Comparison of ENCODE assay signal across 13 cellular contexts in the genomic region with DNA sequence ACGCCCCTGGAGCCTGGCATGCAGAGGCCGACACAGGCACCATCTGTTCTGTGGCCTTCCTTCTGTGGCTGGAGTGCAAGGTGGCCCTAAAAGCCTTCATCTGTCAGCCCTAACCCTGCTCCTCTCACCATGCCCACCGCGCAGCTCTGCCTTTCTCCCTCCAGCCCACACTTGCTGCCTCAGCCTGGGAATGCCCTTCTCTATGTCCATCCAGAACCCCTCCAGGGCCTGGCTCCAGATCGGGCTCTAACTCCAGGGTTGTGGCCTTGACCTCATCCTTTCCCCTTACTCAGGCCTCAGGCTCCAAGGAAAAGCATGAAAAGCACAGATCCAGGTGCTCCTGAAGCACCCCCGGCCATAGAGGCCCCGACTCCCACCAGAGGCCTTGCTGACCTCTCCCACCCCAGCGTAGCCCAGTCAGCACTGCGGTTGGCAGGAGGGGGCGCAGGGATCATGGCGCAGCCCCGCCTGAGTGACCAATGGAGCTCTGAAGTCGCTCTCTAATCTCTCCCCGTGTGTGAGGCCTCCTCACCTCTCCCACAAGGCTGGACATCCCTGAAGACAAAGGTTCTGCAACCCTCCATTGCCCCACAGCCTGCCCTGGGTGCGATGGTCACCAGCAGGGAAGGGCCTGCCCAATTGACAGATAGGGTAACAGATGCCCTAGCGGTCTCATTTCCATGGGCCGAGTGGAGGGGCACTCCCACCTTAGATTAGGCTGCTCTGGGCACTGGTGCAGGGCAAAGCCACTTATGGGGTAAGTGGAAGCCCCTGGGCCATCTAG. TPM values are rescaled to one million over a fixed set of nuclear protein-coding genes. Genes with fewer than 3 reads are reported as not detected.
DNase-seq lines count a peak whose midpoint lies in the region; ATAC-seq and TF ChIP-seq lines count a peak whose summit lies in the region.
"Had no signal": no experiment of that assay in that cellular context is flagged by ENCODE, and none has a peak within 500 bp of the region (broad histone marks: within the 10 kb centered on the region; RNA-seq: fewer than 3 reads in every experiment).

No MANE protein-coding gene starts in this region.

- peaks cover 85% of the 10 kb centered on the region for H3K4me1 ChIP-seq in suprapubic skin

- H3K9me3 ChIP-seq in suprapubic skin: no peaks in the 10 kb centered on the region

- peak overlapping the region; percentile 84 for H3K27ac ChIP-seq in suprapubic skin

- no peak for TF ChIP-seq POLR2A in suprapubic skin (IDR thresholded peaks at IDR 0.05)

- H3K4me1 Mint-ChIP-seq in WTC11: peaks cover 14% of the 10 kb centered on the region

- no peak overlapping the region for H3K4me3 ChIP-seq in suprapubic skin

- no peaks in the 10 kb centered on the region for H3K27me3 ChIP-seq in suprapubic skin

- H3K36me3 Mint-ChIP-seq in WTC11: no peaks in the 10 kb centered on the region
- H3K36me3 Mint-ChIP-seq: activated CD4-positive, alpha-beta memory T cell treated with anti-CD3 and anti-CD28 coated beads for 36 hours; activated naive CD8-positive, alpha-beta T cell treated with anti-CD3 and anti-CD28 coated beads for 36 hours had no signal

- peak overlapping the region; percentile 57; the same call in 1 of the 2 replicates for H3K27ac Mint-ChIP-seq in WTC11
- H3K27ac Mint-ChIP-seq: activated CD4-positive, alpha-beta memory T cell treated with anti-CD3 and anti-CD28 coated beads for 36 hours; activated naive CD8-positive, alpha-beta T cell treated with anti-CD3 and anti-CD28 coated beads for 36 hours; T-helper 2 cell treated with Interferon-gamma antibody and Interleukin-4, amounts not matched to agents 5 μg/mL and 100 μg/mL, for 36 hours had no signal

- CTCF ChIA-PET in WTC11 (lab: Charles Lee): interaction anchor here (0.6 to 2.2 kb wide), 5 partner anchors 9 to 88 kb away, joined by 3 to 8 read pairs (median 3); partner anchors contain the start of gene ZCCHC24

- no peak for ATAC-seq in WTC11
- no peak for ATAC-seq in HG03175 (IDR thresholded peaks at IDR 0.05; ENCODE audit: unreplicated experiment)

- no peak overlapping the region for H3K4me3 Mint-ChIP-seq in WTC11
- H3K4me3 Mint-ChIP-seq: activated CD4-positive, alpha-beta memory T cell treated with anti-CD3 and anti-CD28 coated beads for 36 hours; activated naive CD8-positive, alpha-beta T cell treated with anti-CD3 and anti-CD28 coated beads for 36 hours; T-helper 2 cell treated with Interferon-gamma antibody and Interleukin-4, amounts not matched to agents 5 μg/mL and 100 μg/mL, for 36 hours had no signal

- no peak for TF ChIP-seq EP300 in suprapubic skin (IDR thresholded peaks at IDR 0.05)

- DNase-seq in WTC11 (ENCODE audit: low spot score) (no peak), ecto neural progenitor cell (ENCODE audit: low spot score) (peak; percentile 45), myocyte (ENCODE audit: low read depth) (peak; percentile 34), suprapubic skin (ENCODE audit: low spot score in 2 of 2) (peak; percentile 60 to 73), NOMO-1 treated with DMSO at 0.1 percent for 48 hours (lab: John Stamatoyannopoulos, UW; ENCODE audit: unreplicated experiment) (no peak), NCI-H69 (lab: John Stamatoyannopoulos, UW) (no peak), NK-92 (lab: John Stamatoyannopoulos, UW; ENCODE audit: unreplicated experiment) (no peak)
- DNase-seq: activated CD4-positive, alpha-beta memory T cell treated with anti-CD3 and anti-CD28 coated beads for 36 hours; activated naive CD8-positive, alpha-beta T cell treated with anti-CD3 and anti-CD28 coated beads for 36 hours; NCI-H2029; small intestine had no signal

- no peaks in the 10 kb centered on the region for H3K27me3 Mint-ChIP-seq in WTC11 (ENCODE audit: low read depth)
- H3K27me3 Mint-ChIP-seq: activated CD4-positive, alpha-beta memory T cell treated with anti-CD3 and anti-CD28 coated beads for 36 hours; activated naive CD8-positive, alpha-beta T cell treated with anti-CD3 and anti-CD28 coated beads for 36 hours had no signal

- POLR2A ChIA-PET in WTC11 (lab: Charles Lee): interaction anchor here (0.6 to 1.4 kb wide), 2 partner anchors 9 to 48 kb away, joined by 3 to 4 read pairs; no protein-coding TSS in a partner anchor

- H3K36me3 ChIP-seq in suprapubic skin: peaks cover 9% of the 10 kb centered on the region

- no peaks in the 10 kb centered on the region for H3K9me3 Mint-ChIP-seq in WTC11
- H3K9me3 Mint-ChIP-seq: activated CD4-positive, alpha-beta memory T cell treated with anti-CD3 and anti-CD28 coated beads for 36 hours; activated naive CD8-positive, alpha-beta T cell treated with anti-CD3 and anti-CD28 coated beads for 36 hours; T-helper 2 cell treated with Interferon-gamma antibody and Interleukin-4, amounts not matched to agents 5 μg/mL and 100 μg/mL, for 36 hours had no signal

- TF ChIP-seq CTCF in WTC11 (IDR thresholded peaks at IDR 0.05) (no peak), suprapubic skin (IDR thresholded peaks at IDR 0.05) (no peak)

- 93% methylated on average over 10 of the region's 17 CpGs for WGBS in suprapubic skin

TF ChIP-seq in WTC11, 78 proteins besides CTCF, POLR2A, EP300 and RAD21:
- TF ChIP-seq GABPB1 (CRISPR knock-in tag; IDR thresholded peaks at IDR 0.05) (no peak), HMGXB4 (CRISPR knock-in tag; IDR thresholded peaks at IDR 0.05) (no peak), ZSCAN18 (CRISPR knock-in tag; IDR thresholded peaks at IDR 0.05) (no peak), ZNF423 (CRISPR knock-in tag; IDR thresholded peaks at IDR 0.05) (no peak)
- TF ChIP-seq, protein P1, sequence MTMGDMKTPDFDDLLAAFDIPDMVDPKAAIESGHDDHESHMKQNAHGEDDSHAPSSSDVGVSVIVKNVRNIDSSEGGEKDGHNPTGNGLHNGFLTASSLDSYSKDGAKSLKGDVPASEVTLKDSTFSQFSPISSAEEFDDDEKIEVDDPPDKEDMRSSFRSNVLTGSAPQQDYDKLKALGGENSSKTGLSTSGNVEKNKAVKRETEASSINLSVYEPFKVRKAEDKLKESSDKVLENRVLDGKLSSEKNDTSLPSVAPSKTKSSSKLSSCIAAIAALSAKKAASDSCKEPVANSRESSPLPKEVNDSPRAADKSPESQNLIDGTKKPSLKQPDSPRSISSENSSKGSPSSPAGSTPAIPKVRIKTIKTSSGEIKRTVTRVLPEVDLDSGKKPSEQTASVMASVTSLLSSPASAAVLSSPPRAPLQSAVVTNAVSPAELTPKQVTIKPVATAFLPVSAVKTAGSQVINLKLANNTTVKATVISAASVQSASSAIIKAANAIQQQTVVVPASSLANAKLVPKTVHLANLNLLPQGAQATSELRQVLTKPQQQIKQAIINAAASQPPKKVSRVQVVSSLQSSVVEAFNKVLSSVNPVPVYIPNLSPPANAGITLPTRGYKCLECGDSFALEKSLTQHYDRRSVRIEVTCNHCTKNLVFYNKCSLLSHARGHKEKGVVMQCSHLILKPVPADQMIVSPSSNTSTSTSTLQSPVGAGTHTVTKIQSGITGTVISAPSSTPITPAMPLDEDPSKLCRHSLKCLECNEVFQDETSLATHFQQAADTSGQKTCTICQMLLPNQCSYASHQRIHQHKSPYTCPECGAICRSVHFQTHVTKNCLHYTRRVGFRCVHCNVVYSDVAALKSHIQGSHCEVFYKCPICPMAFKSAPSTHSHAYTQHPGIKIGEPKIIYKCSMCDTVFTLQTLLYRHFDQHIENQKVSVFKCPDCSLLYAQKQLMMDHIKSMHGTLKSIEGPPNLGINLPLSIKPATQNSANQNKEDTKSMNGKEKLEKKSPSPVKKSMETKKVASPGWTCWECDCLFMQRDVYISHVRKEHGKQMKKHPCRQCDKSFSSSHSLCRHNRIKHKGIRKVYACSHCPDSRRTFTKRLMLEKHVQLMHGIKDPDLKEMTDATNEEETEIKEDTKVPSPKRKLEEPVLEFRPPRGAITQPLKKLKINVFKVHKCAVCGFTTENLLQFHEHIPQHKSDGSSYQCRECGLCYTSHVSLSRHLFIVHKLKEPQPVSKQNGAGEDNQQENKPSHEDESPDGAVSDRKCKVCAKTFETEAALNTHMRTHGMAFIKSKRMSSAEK (CRISPR knock-in tag; IDR thresholded peaks at IDR 0.05; ENCODE audit: borderline replicate concordance): no peak
- TF ChIP-seq, protein P2, sequence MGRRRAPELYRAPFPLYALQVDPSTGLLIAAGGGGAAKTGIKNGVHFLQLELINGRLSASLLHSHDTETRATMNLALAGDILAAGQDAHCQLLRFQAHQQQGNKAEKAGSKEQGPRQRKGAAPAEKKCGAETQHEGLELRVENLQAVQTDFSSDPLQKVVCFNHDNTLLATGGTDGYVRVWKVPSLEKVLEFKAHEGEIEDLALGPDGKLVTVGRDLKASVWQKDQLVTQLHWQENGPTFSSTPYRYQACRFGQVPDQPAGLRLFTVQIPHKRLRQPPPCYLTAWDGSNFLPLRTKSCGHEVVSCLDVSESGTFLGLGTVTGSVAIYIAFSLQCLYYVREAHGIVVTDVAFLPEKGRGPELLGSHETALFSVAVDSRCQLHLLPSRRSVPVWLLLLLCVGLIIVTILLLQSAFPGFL (CRISPR knock-in tag; IDR thresholded peaks at IDR 0.05; ENCODE audit: borderline replicate concordance): no peak

RNA-seq across cellular contexts. Expression of gene ZCCHC24, which starts 9.2 kb away (rescaled TPM):
- total RNA-seq in WTC11 (2021): 6.0 to 7.7 TPM (median 6.2 TPM) in 3 replicates
- 14.1 and 21.1 TPM in 2 replicates for total RNA-seq in myocyte
- 14.4 TPM for polyA plus RNA-seq in myocyte (2012)
- 10 to 100 TPM in 2 of 4 donors, 1 to 10 TPM in 2; 8.9 to 17.3 (median 12.8) TPM for total RNA-seq in suprapubic skin

Comparison
In these comparisons a context has a peak if more than half of its experiments do, and no peak if none do; other contexts are left out.
1. DNase-seq: peak in ecto neural progenitor cell (single experiment), myocyte (single experiment) and suprapubic skin (2 of 2); none in WTC11 (single experiment), NOMO-1 treated with DMSO at 0.1 percent for 48 hours (single experiment), NCI-H69 (single experiment) and NK-92 (single experiment).